1 cellular context compared by ENCODE assay signal in genomic region chr9:137511126-137511525, GRCh38. TPM values are rescaled to one million over a fixed set of nuclear protein-coding genes. Genes with fewer than 3 reads are reported as not detected.
"Had no signal": no experiment of that assay in that cellular context is flagged by ENCODE, and none has a peak within 500 bp of the region (broad histone marks: within the 10 kb centered on the region; RNA-seq: fewer than 3 reads in every experiment).

No MANE protein-coding gene starts in this region.

RNA-seq across cellular contexts. Expression of gene PNPLA7, which starts 39.1 kb away (rescaled TPM):
- total RNA-seq: RPMI7951 had no signal
